In the genomic region with DNA sequence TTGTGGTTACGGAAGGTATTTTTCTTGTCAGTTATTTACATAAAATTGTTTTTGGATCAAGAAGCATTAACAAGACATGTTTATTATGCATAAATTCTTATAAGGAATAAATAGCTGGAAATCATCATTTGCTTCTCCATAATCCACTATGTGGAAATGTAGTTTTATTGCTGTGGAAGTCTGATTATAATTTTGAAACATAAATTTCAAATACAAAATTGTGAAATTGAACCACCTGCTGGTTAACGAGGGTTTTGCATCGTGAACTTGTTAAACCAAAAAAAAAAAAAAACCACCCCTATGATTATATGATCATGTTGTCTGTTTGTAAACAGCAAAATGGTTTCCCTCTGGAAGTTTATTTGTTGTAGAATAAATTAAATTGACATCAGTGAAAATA, we compare ENCODE assay signal across 8 cellular contexts. TPM values are rescaled to one million over a fixed set of nuclear protein-coding genes. Genes with fewer than 3 reads are reported as not detected.
DNase-seq lines count a peak whose midpoint lies in the region; ATAC-seq, FAIRE-seq and TF ChIP-seq lines count a peak whose summit lies in the region.

No MANE protein-coding gene starts in this region.

- FAIRE-seq in urothelium cell line (lab: Jason Lieb, UNC), result no peak

- no peaks in the 10 kb centered on the region for H3K4me1 Mint-ChIP-seq in glutamatergic neuron (ENCODE audit: low read depth, unreplicated experiment)

- H3K36me3 Mint-ChIP-seq in glutamatergic neuron (ENCODE audit: unreplicated experiment), result no peaks in the 10 kb centered on the region

- TF ChIP-seq CTCF in glutamatergic neuron (IDR thresholded peaks at IDR 0.05; ENCODE audit: partially characterized antibody, unreplicated experiment), result peak; percentile 90

- no peaks in the 10 kb centered on the region for H3K9me3 ChIP-seq in SK-N-MC (ENCODE audit: low read depth, low read length)

- no peaks in the 10 kb centered on the region for H3K9me3 Mint-ChIP-seq in glutamatergic neuron (ENCODE audit: unreplicated experiment)

- H3K4me3 ChIP-seq in SK-N-MC, result no peak overlapping the region

- H3K4me3 Mint-ChIP-seq in glutamatergic neuron (ENCODE audit: unreplicated experiment), result no peak overlapping the region

- no peak overlapping the region for H3K27ac ChIP-seq in SK-N-MC

- ATAC-seq in HG03457 (IDR thresholded peaks at IDR 0.05; ENCODE audit: unreplicated experiment), result no peak

- no peak overlapping the region for H3K9ac ChIP-seq in SK-N-MC (ENCODE audit: insufficient read length)

- H3K36me3 ChIP-seq in SK-N-MC (ENCODE audit: insufficient read depth, low read length), result peaks cover 17% of the 10 kb centered on the region; the same call in 1 of the 2 replicates

- H3K27me3 Mint-ChIP-seq in glutamatergic neuron (ENCODE audit: unreplicated experiment), result no peaks in the 10 kb centered on the region

- peak; percentile 13 for DNase-seq in stimulated activated CD4-positive, alpha-beta T cell treated with anti-CD3 and anti-CD28 coated beads, Interleukin-15, amount 100 ng/mL, for 24 hours
- DNase-seq in stimulated activated CD4-positive, alpha-beta T cell treated with anti-CD3 and anti-CD28 coated beads, Interleukin-2, amount 100 ng/mL, for 24 hours, result no peak
- peak; percentile 2 for DNase-seq in SK-N-MC (ENCODE audit: low read depth, low spot score)
- no peak for DNase-seq in glutamatergic neuron
- peak; percentile 29 for DNase-seq in urothelium cell line (ENCODE audit: low spot score)
- no peak for DNase-seq in UCSD-AML1 (lab: John Stamatoyannopoulos, UW; ENCODE audit: unreplicated experiment)
- no peak for DNase-seq in activated effector memory CD4-positive, alpha-beta T cell treated with Interleukin-2 at 50 U/mL for 16 hours

- H3K27ac Mint-ChIP-seq in glutamatergic neuron (ENCODE audit: unreplicated experiment), result no peak overlapping the region

RNA-seq across cellular contexts. Expression of a gene that starts 25.9 kb away (rescaled TPM):
- total RNA-seq in glutamatergic neuron (ENCODE audit: unreplicated experiment), result 14.2 TPM

RNA-seq across cellular contexts. Expression of a gene that starts 35.8 kb away (rescaled TPM):
- total RNA-seq in glutamatergic neuron (ENCODE audit: unreplicated experiment), result 18.4 TPM

Comparison
In these comparisons a context has a peak if more than half of its experiments do, and no peak if none do; other contexts are left out.
1. DNase-seq: peak in stimulated activated CD4-positive, alpha-beta T cell treated with anti-CD3 and anti-CD28 coated beads, Interleukin-15, amount 100 ng/mL, for 24 hours (single experiment), SK-N-MC (single experiment) and urothelium cell line (single experiment); none in stimulated activated CD4-positive, alpha-beta T cell treated with anti-CD3 and anti-CD28 coated beads, Interleukin-2, amount 100 ng/mL, for 24 hours (0 of 2), glutamatergic neuron (single experiment), UCSD-AML1 (single experiment) and activated effector memory CD4-positive, alpha-beta T cell treated with Interleukin-2 at 50 U/mL for 16 hours (single experiment).